8 cellular contexts compared by ENCODE assay signal in genomic region chr19:54136864-54137113, GRCh38. TPM values are rescaled to one million over a fixed set of nuclear protein-coding genes. Genes with fewer than 3 reads are reported as not detected.
A peak's percentile ranks its signal among the peaks of the same experiment; 100 is the strongest.
DNase-seq lines count a peak whose midpoint lies in the region; TF ChIP-seq lines count a peak whose summit lies in the region.

No MANE protein-coding gene starts in this region.

- WGBS in smooth muscle cell (ENCODE audit: low lambda C conversion rate) = 0% methylated on average over 11 of the region's 11 CpGs

- peak overlapping the region; percentile 10 for H2AFZ ChIP-seq in smooth muscle cell (ENCODE audit: low read depth)

- no peaks in the 10 kb centered on the region for H3K27me3 ChIP-seq in SJSA1 (replicated peaks)
- H3K27me3 ChIP-seq in smooth muscle cell (ENCODE audit: low read depth) = no peaks in the 10 kb centered on the region

- H3K79me2 ChIP-seq in smooth muscle cell (ENCODE audit: low read depth) = peaks cover 42% of the 10 kb centered on the region

- H3K36me3 ChIP-seq in SJSA1 (peaks cover 43% of the 10 kb centered on the region), smooth muscle cell (ENCODE audit: low read depth) (no peaks in the 10 kb centered on the region)

- H3K27ac ChIP-seq in SJSA1 = no peak overlapping the region
- peak overlapping the region; percentile 18 for H3K27ac ChIP-seq in smooth muscle cell (ENCODE audit: low read depth)

- DNase-seq in SJSA1 (ENCODE audit: low read depth in 1 of 2, low spot score in 2 of 2) (no peak), foreskin fibroblast (no peak), smooth muscle cell (lab: John Stamatoyannopoulos, UW; ENCODE audit: unreplicated experiment) (no peak), SKM-1 (lab: John Stamatoyannopoulos, UW; ENCODE audit: unreplicated experiment) (no peak), NCI-H2196 (lab: John Stamatoyannopoulos, UW; ENCODE audit: unreplicated experiment) (no peak), NCI-H187 treated with DMSO at 0.1 percent for 48 hours (lab: John Stamatoyannopoulos, UW) (no peak), NOMO-1 treated with dmso at 0.1 percent for 144 hours (lab: John Stamatoyannopoulos, UW; ENCODE audit: unreplicated experiment) (no peak)

- H3K4me3 ChIP-seq in SJSA1 = peak overlapping the region; percentile 37
- peak overlapping the region; percentile 72 to 75 for H3K4me3 ChIP-seq in foreskin fibroblast (ENCODE audit: low read depth in 1 of 2, low read length in 2 of 2)
- H3K4me3 ChIP-seq in smooth muscle cell = peak overlapping the region; percentile 55

- peak overlapping the region; percentile 1 for H3K9ac ChIP-seq in smooth muscle cell (ENCODE audit: low read depth)

- TF ChIP-seq CTCF in foreskin fibroblast (IDR thresholded peaks at IDR 0.05; ENCODE audit: low read depth, low read length) (no peak), smooth muscle cell (IDR thresholded peaks at IDR 0.05; ENCODE audit: borderline replicate concordance, insufficient read depth, poor library complexity, severe bottlenecking) (no peak)

- H3K4me1 ChIP-seq in SJSA1 (replicated peaks) (peaks cover 18% of the 10 kb centered on the region), smooth muscle cell (ENCODE audit: low read depth) (peaks cover 12% of the 10 kb centered on the region)

- in situ Hi-C loops in GM18951 (cut with MboI; ENCODE audit: low sequenced_read_pairs, unreplicated experiment) = no loop called here

- H3K4me2 ChIP-seq in smooth muscle cell = peak overlapping the region; percentile 83

- peak; percentile 85 for TF ChIP-seq POLR2A in GM18951 (IDR thresholded peaks at IDR 0.05; ENCODE audit: extremely low read depth, insufficient read depth, insufficient read length)

- peaks cover 39% of the 10 kb centered on the region for H4K20me1 ChIP-seq in smooth muscle cell (ENCODE audit: low read depth)

- H3F3A ChIP-seq in smooth muscle cell (ENCODE audit: low read depth) = no peaks in the 10 kb centered on the region

- H3K9me3 ChIP-seq in SJSA1 (replicated peaks) = no peaks in the 10 kb centered on the region
- no peaks in the 10 kb centered on the region for H3K9me3 ChIP-seq in smooth muscle cell (replicated peaks; ENCODE audit: low read depth)

RNA-seq across cellular contexts. Expression of gene CNOT3, which starts 0.8 kb away (rescaled TPM):
- 13.9 and 14.2 TPM in 2 replicates for total RNA-seq in SJSA1 (2014; rRNA removed; shearing (Covaris generic))
- 12.4 and 14.1 TPM in 2 replicates for total RNA-seq in smooth muscle cell
- polyA plus RNA-seq in smooth muscle cell = 31.4 and 37.6 TPM in 2 replicates

RNA-seq across cellular contexts. Expression of gene PRPF31, which starts 21.2 kb away (rescaled TPM):
- total RNA-seq in SJSA1 (2014; rRNA removed; shearing (Covaris generic)) = 70.6 and 79.9 TPM in 2 replicates
- total RNA-seq in smooth muscle cell = 40.9 and 42.8 TPM in 2 replicates
- polyA plus RNA-seq in smooth muscle cell = 77.1 and 81.2 TPM in 2 replicates

RNA-seq across cellular contexts. Expression of gene TFPT, which starts 21.3 kb away (rescaled TPM):
- 31.7 and 48.5 TPM in 2 replicates for total RNA-seq in SJSA1 (2014; rRNA removed; shearing (Covaris generic))
- 14.2 and 17.1 TPM in 2 replicates for total RNA-seq in smooth muscle cell
- 56.0 and 58.1 TPM in 2 replicates for polyA plus RNA-seq in smooth muscle cell

RNA-seq across cellular contexts. Expression of gene LENG1, which starts 22.7 kb away (rescaled TPM):
- 15.8 and 18.9 TPM in 2 replicates for total RNA-seq in SJSA1 (2014; rRNA removed; shearing (Covaris generic))
- total RNA-seq in smooth muscle cell = 3.2 and 10.9 TPM in 2 replicates
- 14.1 and 17.6 TPM in 2 replicates for polyA plus RNA-seq in smooth muscle cell

RNA-seq across cellular contexts. Expression of gene NDUFA3, which starts 34.1 kb away (rescaled TPM):
- 24.2 and 51.7 TPM in 2 replicates for total RNA-seq in SJSA1 (2014; rRNA removed; shearing (Covaris generic))
- total RNA-seq in smooth muscle cell = 9.5 and 29.8 TPM in 2 replicates
- 249 and 264 TPM in 2 replicates for polyA plus RNA-seq in smooth muscle cell
